19 cellular contexts compared by ENCODE assay signal in genomic region chr18:79046522-79046921, GRCh38. TPM values are rescaled to one million over a fixed set of nuclear protein-coding genes. Genes with fewer than 3 reads are reported as not detected.
DNase-seq lines count a peak whose midpoint lies in the region; ATAC-seq, FAIRE-seq and TF ChIP-seq lines count a peak whose summit lies in the region.
"Had no signal": no experiment of that assay in that cellular context is flagged by ENCODE, and none has a peak within 500 bp of the region (broad histone marks: within the 10 kb centered on the region; RNA-seq: fewer than 3 reads in every experiment).

No MANE protein-coding gene starts in this region.

- H4K20me1 ChIP-seq in H1 (replicated peaks in 1 of 2; ENCODE audit: control insufficient read depth in 1 of 2, insufficient read depth in 2 of 2, low read length in 2 of 2) = no peaks in the 10 kb centered on the region

- H3K4me3 Mint-ChIP-seq in Calu3 (ENCODE audit: low read depth, unreplicated experiment) = peak overlapping the region; percentile 60
- H3K4me3 Mint-ChIP-seq in activated T-helper 17 cell treated with anti-CD3 and anti-CD28 coated beads, Interleukin-2, amount 50 U/mL, for 72 hours = no peak overlapping the region

- H3K27ac ChIP-seq in H1 (ENCODE audit: low read depth, low read length) = no peak overlapping the region
- H3K27ac ChIP-seq in neuronal stem cell (replicated peaks; ENCODE audit: low read length) = no peak overlapping the region
- H3K27ac ChIP-seq: C4-2B, Peyer's patch had no signal

- no peak overlapping the region for H3K9ac ChIP-seq in H1 (replicated peaks in 1 of 4; ENCODE audit: extremely low read depth in 1 of 4, low read depth in 3 of 4, low read length in 3 of 4)
- H3K9ac ChIP-seq in neuronal stem cell (ENCODE audit: low read depth, low read length, poor library complexity) = no peak overlapping the region

- in situ Hi-C loops in GM13977 (cut with MboI; ENCODE audit: low pct_unique_long_range_greater_than_20kb, low sequenced_read_pairs, unreplicated experiment) = no loop called here
- in situ Hi-C loops in KBM-7 (cut with MboI; ENCODE audit: low pct_unique_long_range_greater_than_20kb, low sequenced_read_pairs) = no loop called here

- no peaks in the 10 kb centered on the region for H3K9me3 ChIP-seq in H1 (ENCODE audit: insufficient read depth in 2 of 2, low read depth in 1 of 2, low read length in 1 of 2)
- peaks cover 0 to 2% of the 10 kb centered on the region in 2 donors for H3K9me3 ChIP-seq in neuronal stem cell (replicated peaks in 1 of 2; ENCODE audit: control insufficient read depth in 2 of 2, insufficient read depth in 1 of 2, low read depth in 1 of 2, low read length in 2 of 2)
- H3K9me3 ChIP-seq: Peyer's patch had no signal

- no peaks in the 10 kb centered on the region for H3K27me3 Mint-ChIP-seq in Calu3 (ENCODE audit: unreplicated experiment)
- peaks cover 2% of the 10 kb centered on the region for H3K27me3 Mint-ChIP-seq in activated T-helper 17 cell treated with anti-CD3 and anti-CD28 coated beads, Interleukin-2, amount 50 U/mL, for 72 hours

- no peak for FAIRE-seq in H1 (lab: Jason Lieb, UNC)

- peaks cover 11% of the 10 kb centered on the region for H3K4me1 Mint-ChIP-seq in Calu3 (ENCODE audit: low read depth, unreplicated experiment)
- H3K4me1 Mint-ChIP-seq in activated T-helper 17 cell treated with anti-CD3 and anti-CD28 coated beads, Interleukin-2, amount 50 U/mL, for 72 hours = no peaks in the 10 kb centered on the region

- H3K27ac Mint-ChIP-seq in Calu3 (ENCODE audit: unreplicated experiment) = peak overlapping the region; percentile 77
- H3K27ac Mint-ChIP-seq in activated T-helper 17 cell treated with anti-CD3 and anti-CD28 coated beads, Interleukin-2, amount 50 U/mL, for 72 hours = no peak overlapping the region

- intact Hi-C loops in Calu3 (cut with micrococcal nuclease; ENCODE audit: unreplicated experiment) = no loop called here

- TF ChIP-seq RAD21 in H1 (IDR thresholded peaks at IDR 0.05 in 1 of 2, conservative IDR thresholded peaks at IDR 0.05 in 1 of 2; ENCODE audit: low read depth in 2 of 2, low read length in 2 of 2) = no peak

- H2BK120ac ChIP-seq in H1 (replicated peaks; ENCODE audit: low read depth, low read length) = no peak overlapping the region
- no peak overlapping the region for H2BK120ac ChIP-seq in neuronal stem cell (ENCODE audit: low read depth, low read length)

- no peaks in the 10 kb centered on the region for H3K23me2 ChIP-seq in H1 (ENCODE audit: low read depth, low read length)

- TF ChIP-seq POLR2A in H1 (IDR thresholded peaks at IDR 0.05; ENCODE audit: control extremely low read depth in 1 of 2, low read depth in 2 of 2, low read length in 2 of 2) = no peak

- H4K8ac ChIP-seq in H1 (ENCODE audit: extremely low read depth, insufficient read depth, low read length) (peak overlapping the region; percentile 18; the same call in 1 of the 2 replicates), neuronal stem cell (ENCODE audit: low read depth, low read length) (no peak overlapping the region)

- TF ChIP-seq EP300 in H1 (IDR thresholded peaks at IDR 0.05; ENCODE audit: borderline replicate concordance in 1 of 2, low read depth in 2 of 2, low read length in 2 of 2) = no peak

- no peak overlapping the region for H2BK20ac ChIP-seq in H1 (ENCODE audit: low read length)

- H3K4me3 ChIP-seq in H1 (ENCODE audit: extremely low read depth in 1 of 4, insufficient read depth in 2 of 4, low read depth in 3 of 4, low read length in 4 of 4) (no peak overlapping the region), neuronal stem cell (ENCODE audit: low read length in 2 of 2) (no peak overlapping the region)
- H3K4me3 ChIP-seq: Peyer's patch had no signal

- 89% methylated on average over 14 of the region's 14 CpGs; no CpG with 5 or more reads in 1 of the 2 experiments for WGBS in H1 (ENCODE audit: extremely low coverage in 1 of 2, insufficient coverage in 1 of 2, insufficient read length in 1 of 2, insufficient replicate concordance in 2 of 2, low coverage in 1 of 2, low lambda C conversion rate in 2 of 2, missing lambda C conversion rate in 1 of 2), 2 experiments
- no CpG with 5 or more reads among the region's 14 CpGs for WGBS in neuronal stem cell (ENCODE audit: extremely low coverage in 2 of 2, insufficient read length in 2 of 2, insufficient replicate concordance in 1 of 2), 2 donors

- H4K91ac ChIP-seq in H1 (replicated peaks; ENCODE audit: insufficient read length, low read length) (no peak overlapping the region), neuronal stem cell (ENCODE audit: low read depth, low read length, poor library complexity) (no peak overlapping the region)

- H3K36me3 Mint-ChIP-seq in Calu3 (ENCODE audit: insufficient read depth, unreplicated experiment) = no peaks in the 10 kb centered on the region
- H3K36me3 Mint-ChIP-seq in activated T-helper 17 cell treated with anti-CD3 and anti-CD28 coated beads, Interleukin-2, amount 50 U/mL, for 72 hours (ENCODE audit: low read depth) = no peaks in the 10 kb centered on the region

- H3K18ac ChIP-seq in H1 (ENCODE audit: extremely low read depth, low read length) = no peak overlapping the region
- H3K18ac ChIP-seq in neuronal stem cell (ENCODE audit: low read length) = peak overlapping the region; percentile 11

- no peaks in the 10 kb centered on the region for H3K9me3 Mint-ChIP-seq in Calu3 (ENCODE audit: low read depth, unreplicated experiment)
- no peaks in the 10 kb centered on the region for H3K9me3 Mint-ChIP-seq in activated T-helper 17 cell treated with anti-CD3 and anti-CD28 coated beads, Interleukin-2, amount 50 U/mL, for 72 hours

- H2BK5ac ChIP-seq in H1 (ENCODE audit: low read depth, low read length) (no peak overlapping the region), neuronal stem cell (ENCODE audit: low read length) (no peak overlapping the region)

- H2AFZ ChIP-seq in H1 (ENCODE audit: low read length) (peak overlapping the region; percentile 93; the same call in 1 of the 2 replicates), neuronal stem cell (ENCODE audit: low read length) (peak overlapping the region; percentile 35)

- POLR2A ChIA-PET in H1 (lab: Charles Lee; ENCODE audit: partially characterized antibody) = interaction anchor here (1.2 kb wide), 1 partner anchor 22 kb away, joined by 3 read pairs; the partner anchor contains the start of gene ATP9B

- no peak for ATAC-seq in activated T-helper 17 cell treated with anti-CD3 and anti-CD28 coated beads, Interleukin-2, amount 50 U/mL, for 72 hours (replicated peaks)
- ATAC-seq: SK-N-SH treated with all-trans-retinoic acid at 6 μM for 48 hours had no signal

- H2BK15ac ChIP-seq in H1 (ENCODE audit: low read length) (no peak overlapping the region), neuronal stem cell (ENCODE audit: low read length) (no peak overlapping the region)

- H3K4ac ChIP-seq in H1 (replicated peaks; ENCODE audit: insufficient read length, low read depth, low read length) (no peak overlapping the region), neuronal stem cell (ENCODE audit: low read length) (peak overlapping the region; percentile 76)

- CTCF ChIA-PET in Calu3 (lab: Charles Lee) (no interaction called here), H1 (lab: Charles Lee; ENCODE audit: partially characterized antibody) (interaction anchor here (0.6 to 0.8 kb wide), 2 partner anchors 20 to 81 kb away, joined by 3 read pairs; no protein-coding TSS in a partner anchor)

- no TSS peak for BruUV-seq in Calu3 (replicated peaks; lab: Mats Ljungman, UMichigan)

- no peaks in the 10 kb centered on the region for H3K79me2 ChIP-seq in H1 (ENCODE audit: control insufficient read depth in 1 of 2, insufficient read depth in 2 of 2, low read length in 2 of 2)

- H3K36me3 ChIP-seq in H1 (ENCODE audit: control insufficient read depth in 2 of 4, insufficient read depth in 4 of 4, low read length in 3 of 4) (no peaks in the 10 kb centered on the region), neuronal stem cell (replicated peaks in 1 of 2; ENCODE audit: control insufficient read depth in 2 of 2, insufficient read depth in 2 of 2, low read length in 2 of 2) (no peaks in the 10 kb centered on the region)
- H3K36me3 ChIP-seq: Peyer's patch had no signal

- H2BK12ac ChIP-seq in H1 (ENCODE audit: low read depth, low read length) = no peak overlapping the region
- H2BK12ac ChIP-seq in neuronal stem cell (ENCODE audit: low read length) = no peak overlapping the region

- H3K56ac ChIP-seq in H1 (replicated peaks; ENCODE audit: insufficient read length, low read depth, low read length) = no peak overlapping the region

- H3K4me1 ChIP-seq in H1 (replicated peaks in 1 of 4; ENCODE audit: control insufficient read depth in 3 of 4, insufficient read depth in 4 of 4, low read length in 3 of 4) = no peaks in the 10 kb centered on the region
- no peaks in the 10 kb centered on the region for H3K4me1 ChIP-seq in neuronal stem cell (ENCODE audit: control insufficient read depth in 2 of 2, insufficient read depth in 1 of 2, low read depth in 1 of 2, low read length in 2 of 2)
- H3K4me1 ChIP-seq: Peyer's patch had no signal

- no peaks in the 10 kb centered on the region for H3K27me3 ChIP-seq in H1 (replicated peaks in 1 of 4; ENCODE audit: control insufficient read depth in 3 of 4, extremely low read depth in 1 of 4, insufficient read depth in 3 of 4, low read length in 3 of 4)
- no peaks in the 10 kb centered on the region for H3K27me3 ChIP-seq in neuronal stem cell (ENCODE audit: control insufficient read depth in 3 of 3, insufficient read depth in 3 of 3, low read depth in 1 of 3, low read length in 3 of 3)
- H3K27me3 ChIP-seq: Peyer's patch had no signal

- no peaks in the 10 kb centered on the region for H3K79me1 ChIP-seq in H1 (ENCODE audit: low read depth, low read length)
- H3K79me1 ChIP-seq in neuronal stem cell (ENCODE audit: low read depth, low read length) = no peaks in the 10 kb centered on the region

- TF ChIP-seq CTCF in Calu3 (IDR thresholded peaks at IDR 0.05; ENCODE audit: unreplicated experiment) = no peak
- TF ChIP-seq CTCF in H1 (IDR thresholded peaks at IDR 0.05; ENCODE audit: control extremely low read depth in 1 of 3, insufficient read depth in 1 of 3, low read depth in 1 of 3, low read length in 3 of 3) = no peak
- no peak for TF ChIP-seq CTCF in GM13977 (IDR thresholded peaks at IDR 0.05; ENCODE audit: extremely low read depth, insufficient read depth, missing control alignments)

- H4K5ac ChIP-seq in H1 (ENCODE audit: insufficient read length, low read depth, low read length) = no peak overlapping the region

- DNase-seq in Calu3 (no peak), NCI-H1105 treated with DMSO at 0.1 percent for 48 hours (lab: John Stamatoyannopoulos, UW) (peak; percentile 49), H1 (ENCODE audit: low read depth in 1 of 2, low spot score in 2 of 2) (no peak), neuronal stem cell (ENCODE audit: low spot score) (no peak), GM13977 (ENCODE audit: low spot score) (no peak), KBM-7 (no peak)
- DNase-seq: DMS 273 treated with DMSO at 0.1 percent for 48 hours, EL, HCEC 1CT, IMR-90, Kasumi-1, MM.1S, NCI-H187 treated with DMSO at 0.1 percent for 48 hours, NCI-H774, Peyer's patch, SHP77 treated with DMSO at 0.1 percent for 48 hours had no signal

- H3K23ac ChIP-seq in H1 (ENCODE audit: insufficient read length) (no peak overlapping the region), neuronal stem cell (ENCODE audit: low read depth, low read length, poor library complexity) (no peak overlapping the region)

- H3K14ac ChIP-seq in H1 (ENCODE audit: insufficient read length) (no peak overlapping the region), neuronal stem cell (ENCODE audit: low read length) (peak overlapping the region; percentile 97)

- H3K4me2 ChIP-seq in H1 (ENCODE audit: insufficient read depth in 1 of 2, low read depth in 2 of 2, low read length in 2 of 2) (no peak overlapping the region), neuronal stem cell (ENCODE audit: insufficient read depth, low read length, poor library complexity, severe bottlenecking) (no peak overlapping the region)

- no peak overlapping the region for H2AK5ac ChIP-seq in H1 (ENCODE audit: low read depth, low read length)
- no peak overlapping the region for H2AK5ac ChIP-seq in neuronal stem cell (ENCODE audit: low read depth, low read length)

RNA-seq across cellular contexts. Expression of gene ATP9B, which starts 22.7 kb away (rescaled TPM):
- 24.6 and 25.6 TPM in 2 replicates for total RNA-seq in Calu3 (2022)
- 15.1 and 21.0 TPM in 2 replicates for total RNA-seq in H1 (2021; fragmentation: NEBNext Ultra II Directional; extraction: Animal tissue kit (Norgen Biotek cat#: 25700))
- polyA plus RNA-seq in H1 (2011; rRNA removed) = 21.7 and 22.5 TPM in 2 replicates
- 16.1 TPM for polyA plus RNA-seq in H1 (2011; cell fraction: cytosol; rRNA removed)
- polyA plus RNA-seq in H1 (2011; cell fraction: nucleus; rRNA removed) = 42.2 TPM
- polyA plus RNA-seq in H1 (2012, experiment 1 of 2) = 11.8 to 15.8 TPM (median 12.6 TPM) in 4 replicates
- polyA plus RNA-seq in H1 (2012, experiment 2 of 2) = 3.1 TPM
- 15.3 TPM for polyA plus RNA-seq in H1 (2013, experiment 1 of 2)
- polyA plus RNA-seq in H1 (2013, experiment 2 of 2) = 13.3 TPM
- 63.5 and 70.6 TPM in 2 replicates for polyA minus RNA-seq in H1 (2011; rRNA and poly(A)+ RNA removed)
- 33.2 TPM for polyA minus RNA-seq in H1 (2011; cell fraction: cytosol; rRNA and poly(A)+ RNA removed)
- 121 TPM for polyA minus RNA-seq in H1 (2011; cell fraction: nucleus; rRNA and poly(A)+ RNA removed)
- polyA plus RNA-seq in neuronal stem cell (2013, experiment 1 of 2) = 10.2 TPM
- 11.0 TPM for polyA plus RNA-seq in neuronal stem cell (2013, experiment 2 of 2)
- total RNA-seq in activated T-helper 17 cell treated with anti-CD3 and anti-CD28 coated beads, Interleukin-2, amount 50 U/mL, for 72 hours = 10 to 100 TPM; 23.3 to 29.4 TPM
